8 cellular contexts compared by ENCODE assay signal in the genomic region with DNA sequence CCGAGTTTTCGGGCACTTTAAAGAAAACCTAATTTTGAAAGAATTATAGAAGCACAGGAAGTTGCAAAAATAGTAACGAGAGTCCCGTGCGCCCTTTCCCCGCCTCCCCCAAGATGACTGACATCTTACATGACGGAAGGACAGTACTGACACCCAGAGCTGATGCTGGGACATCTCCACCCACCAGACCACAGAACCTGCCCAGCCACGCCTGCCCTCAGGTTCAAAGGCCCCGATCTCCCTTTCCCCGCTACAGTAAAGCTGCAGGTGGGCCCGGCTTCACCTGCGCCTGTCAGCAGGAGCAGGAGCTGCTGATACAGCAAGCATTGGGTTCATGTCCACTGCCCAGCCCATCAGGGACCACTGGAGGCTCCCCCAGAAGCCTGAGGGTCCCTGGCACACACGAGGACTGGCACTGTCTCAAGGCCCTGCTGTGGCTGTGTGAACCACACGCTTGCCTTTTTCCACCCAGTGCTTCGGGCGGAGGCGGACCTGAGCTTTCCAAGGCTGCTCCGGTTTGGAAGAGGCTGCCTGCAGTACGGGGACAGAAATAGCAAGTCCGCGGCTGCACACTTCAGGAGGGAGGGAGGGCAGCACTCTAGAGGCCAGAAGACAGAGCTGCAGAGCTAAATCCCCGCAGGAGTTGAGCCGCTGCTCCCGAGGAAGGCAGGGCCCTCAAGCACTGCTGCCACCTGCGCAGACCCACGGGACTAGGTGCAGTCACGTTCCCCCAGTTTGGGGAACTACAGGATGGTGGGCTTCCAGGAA.
DNase-seq lines count a peak whose midpoint lies in the region; ATAC-seq and TF ChIP-seq lines count a peak whose summit lies in the region.

No MANE protein-coding gene starts in this region.

- peak; percentile 65 for ATAC-seq in HG02763 (IDR thresholded peaks at IDR 0.05; ENCODE audit: unreplicated experiment)
- ATAC-seq in GM19455 (IDR thresholded peaks at IDR 0.05; ENCODE audit: unreplicated experiment) = no peak

- peak; percentile 31 for TF ChIP-seq CTCF in GM12873 (IDR thresholded peaks at IDR 0.05; ENCODE audit: insufficient read depth, low read depth, low read length, missing control alignments)

- DNase-seq in T-helper 9 cell = peak; percentile 48
- DNase-seq in effector CD4-positive, alpha-beta T cell = peak; percentile 53
- peak; percentile 33 to 41 for DNase-seq in stimulated activated CD8-positive, alpha-beta memory T cell treated with anti-CD3 and anti-CD28 coated beads, Interleukin-2, amount 100 ng/mL, for 48 hours (ENCODE audit: low read depth in 2 of 2)
- no peak for DNase-seq in NCI-H526 treated with DMSO at 0.1 percent for 48 hours (lab: John Stamatoyannopoulos, UW)
- DNase-seq in NCI-H748 (lab: John Stamatoyannopoulos, UW; ENCODE audit: unreplicated experiment) = no peak

Comparison
In these comparisons a context has a peak if more than half of its experiments do, and no peak if none do; other contexts are left out.
1. DNase-seq: peak in T-helper 9 cell (single experiment), effector CD4-positive, alpha-beta T cell (single experiment) and stimulated activated CD8-positive, alpha-beta memory T cell treated with anti-CD3 and anti-CD28 coated beads, Interleukin-2, amount 100 ng/mL, for 48 hours (2 of 2); none in NCI-H526 treated with DMSO at 0.1 percent for 48 hours (single experiment) and NCI-H748 (single experiment).